13 cellular contexts compared by ENCODE assay signal in genomic region chr15:40487816-40488682, GRCh38. TPM values are rescaled to one million over a fixed set of nuclear protein-coding genes. Genes with fewer than 3 reads are reported as not detected.
DNase-seq lines count a peak whose midpoint lies in the region; ATAC-seq and TF ChIP-seq lines count a peak whose summit lies in the region.
"Had no signal": no experiment of that assay in that cellular context is flagged by ENCODE, and none has a peak within 500 bp of the region (broad histone marks: within the 10 kb centered on the region; RNA-seq: fewer than 3 reads in every experiment).

No MANE protein-coding gene starts in this region.

- H3K4me3 Mint-ChIP-seq in endodermal cell: no peak overlapping the region
- H3K4me3 Mint-ChIP-seq: CD8-positive, alpha-beta memory T cell had no signal

- H3K9me3 ChIP-seq in endodermal cell (ENCODE audit: control insufficient read depth, low read length): no peaks in the 10 kb centered on the region
- H3K9me3 ChIP-seq in trophoblast cell (ENCODE audit: insufficient read depth, low read depth, low read length): no peaks in the 10 kb centered on the region
- H3K9me3 ChIP-seq: Caco-2 had no signal

- H3K36me3 Mint-ChIP-seq in endodermal cell (ENCODE audit: low read depth): no peaks in the 10 kb centered on the region
- H3K36me3 Mint-ChIP-seq: CD8-positive, alpha-beta memory T cell had no signal

- H2BK12ac ChIP-seq in trophoblast cell (ENCODE audit: low read length): no peak overlapping the region

- H4K91ac ChIP-seq in trophoblast cell (ENCODE audit: low read depth, low read length): no peak overlapping the region

- no peak for ATAC-seq in HG03097 (IDR thresholded peaks at IDR 0.05; ENCODE audit: low FRiP score, unreplicated experiment)
- ATAC-seq: HCT116 had no signal

- H3K79me2 ChIP-seq in trophoblast cell (ENCODE audit: control insufficient read depth, insufficient read depth, low read length, poor library complexity): no peaks in the 10 kb centered on the region

- H3K4ac ChIP-seq in trophoblast cell (ENCODE audit: low read depth, low read length): no peak overlapping the region

- H4K12ac ChIP-seq in trophoblast cell (ENCODE audit: low read depth, low read length): no peak overlapping the region

- no peak overlapping the region for H3K27ac Mint-ChIP-seq in endodermal cell
- H3K27ac Mint-ChIP-seq: CD8-positive, alpha-beta memory T cell had no signal

- DNase-seq in NCI-H1105 treated with DMSO at 0.1 percent for 48 hours (lab: John Stamatoyannopoulos, UW) (peak; percentile 52), NCI-H1105 (lab: John Stamatoyannopoulos, UW) (no peak), ELF-1 (ENCODE audit: low read depth, low spot score) (peak; percentile 84), endodermal cell (peak; percentile 36), trophoblast cell (peak; percentile 87 to 94)
- no peak for DNase-seq in activated CD4-positive, alpha-beta T cell treated with anti-CD3 and anti-CD28 coated beads for 48 hours
- DNase-seq: 8988T; Caco-2; CD8-positive, alpha-beta memory T cell; DMS53 had no signal

- H2BK5ac ChIP-seq in trophoblast cell (ENCODE audit: low read depth, low read length, poor library complexity): no peak overlapping the region

- H3K4me2 ChIP-seq in trophoblast cell (ENCODE audit: low read length): no peak overlapping the region
- H3K4me2 ChIP-seq: BLaER1 had no signal

- TF ChIP-seq CTCF in endodermal cell (conservative IDR thresholded peaks at IDR 0.05): no peak

- H3K27ac ChIP-seq in endodermal cell (ENCODE audit: low read depth, low read length) (no peak overlapping the region), trophoblast cell (ENCODE audit: low read depth, low read length) (no peak overlapping the region)
- H3K27ac ChIP-seq: BLaER1 had no signal

- H3K9me3 Mint-ChIP-seq in endodermal cell: peaks cover 3% of the 10 kb centered on the region
- H3K9me3 Mint-ChIP-seq: CD8-positive, alpha-beta memory T cell had no signal

- no peak overlapping the region for H3K23ac ChIP-seq in trophoblast cell (ENCODE audit: low read length)

- H4K8ac ChIP-seq in trophoblast cell (ENCODE audit: low read depth, low read length): no peak overlapping the region

- H3K27me3 ChIP-seq in endodermal cell (ENCODE audit: control insufficient read depth, insufficient read depth, low read length, poor library complexity, severe bottlenecking) (no peaks in the 10 kb centered on the region), trophoblast cell (ENCODE audit: insufficient read depth, low read length) (no peaks in the 10 kb centered on the region)
- H3K27me3 ChIP-seq: BLaER1 had no signal

- H3K36me3 ChIP-seq in endodermal cell (ENCODE audit: control insufficient read depth, insufficient read depth, low read length): no peaks in the 10 kb centered on the region
- H3K36me3 ChIP-seq in trophoblast cell (ENCODE audit: control insufficient read depth in 1 of 2, insufficient read depth in 2 of 2, low read length in 2 of 2): no peaks in the 10 kb centered on the region
- H3K36me3 ChIP-seq: BLaER1 had no signal

- H3K9ac ChIP-seq in endodermal cell (ENCODE audit: extremely low read depth, low read length, poor library complexity, severe bottlenecking) (no peak overlapping the region), trophoblast cell (ENCODE audit: low read length) (no peak overlapping the region)
- H3K9ac ChIP-seq: BLaER1 had no signal

- no peak overlapping the region for H2AK5ac ChIP-seq in trophoblast cell (ENCODE audit: low read length)

- no peak overlapping the region for H2BK120ac ChIP-seq in trophoblast cell (ENCODE audit: insufficient read depth, low read length, poor library complexity)

- H3K14ac ChIP-seq in trophoblast cell (ENCODE audit: low read length): no peak overlapping the region

- WGBS in endodermal cell (ENCODE audit: insufficient coverage in 1 of 2, insufficient read length in 1 of 2), 2 experiments: 95 to 99% methylated on average over 24 to 35 of the region's 35 CpGs
- no CpG with 5 or more reads among the region's 35 CpGs for WGBS in trophoblast cell (ENCODE audit: extremely low coverage, insufficient coverage, insufficient read length)

- H3K4me1 Mint-ChIP-seq in endodermal cell: no peaks in the 10 kb centered on the region

- no peaks in the 10 kb centered on the region for H3K79me1 ChIP-seq in trophoblast cell (ENCODE audit: low read length)

- no peak overlapping the region for H2AFZ ChIP-seq in trophoblast cell (ENCODE audit: insufficient read depth, low read length, poor library complexity)

- H3K4me1 ChIP-seq in endodermal cell (ENCODE audit: control insufficient read depth, insufficient read depth, low read length) (no peaks in the 10 kb centered on the region), trophoblast cell (ENCODE audit: control insufficient read depth in 1 of 2, insufficient read depth in 2 of 2, low read length in 2 of 2) (no peaks in the 10 kb centered on the region)
- H3K4me1 ChIP-seq: Caco-2 had no signal

- no peak overlapping the region for H3K18ac ChIP-seq in trophoblast cell (ENCODE audit: low read length)

- H3K27me3 Mint-ChIP-seq in endodermal cell (ENCODE audit: insufficient read depth): peaks cover 3% of the 10 kb centered on the region

- no peak overlapping the region for H3K4me3 ChIP-seq in endodermal cell (ENCODE audit: low read length)
- H3K4me3 ChIP-seq in trophoblast cell (ENCODE audit: low read depth, low read length): no peak overlapping the region
- H3K4me3 ChIP-seq: BLaER1 had no signal

RNA-seq across cellular contexts. Expression of gene CHST14, which starts 17.3 kb away (rescaled TPM):
- total RNA-seq in endodermal cell: 10 to 100 TPM; 33.7 to 43.0 TPM
- 28.5 TPM for polyA plus RNA-seq in endodermal cell (2013, experiment 1 of 2)
- 27.1 TPM for polyA plus RNA-seq in endodermal cell (2013, experiment 2 of 2)
- 11.9 and 12.2 TPM in 2 replicates for polyA plus RNA-seq in trophoblast cell (2013)

RNA-seq across cellular contexts. Expression of gene BAHD1, which starts 47.3 kb away (rescaled TPM):
- total RNA-seq in endodermal cell: 10 to 100 TPM; 23.5 to 30.1 TPM
- 20.3 TPM for polyA plus RNA-seq in endodermal cell (2013, experiment 1 of 2)
- 20.1 TPM for polyA plus RNA-seq in endodermal cell (2013, experiment 2 of 2)
- polyA plus RNA-seq in trophoblast cell (2013): 10.8 and 11.1 TPM in 2 replicates

Comparison
In these comparisons a context has a peak if more than half of its experiments do, and no peak if none do; other contexts are left out.
1. DNase-seq: peak in NCI-H1105 treated with DMSO at 0.1 percent for 48 hours (single experiment), ELF-1 (single experiment), endodermal cell (single experiment) and trophoblast cell (2 of 2); none in NCI-H1105 (single experiment) and activated CD4-positive, alpha-beta T cell treated with anti-CD3 and anti-CD28 coated beads for 48 hours (single experiment).